26 cellular contexts compared by ENCODE assay signal in genomic region chr4:151527699-151528098, GRCh38.
"Had no signal": no experiment of that assay in that cellular context is flagged by ENCODE, and none has a peak within 500 bp of the region (broad histone marks: within the 10 kb centered on the region; RNA-seq: fewer than 3 reads in every experiment).

No MANE protein-coding gene starts in this region.

- H3K27me3 ChIP-seq: ovary, suprapubic skin, tibial artery, upper lobe of right lung had no signal

- H3K9me3 ChIP-seq: ovary, prostate gland, suprapubic skin, tibial artery, upper lobe of right lung had no signal

- FAIRE-seq: astrocyte, TTC549 had no signal

- H3K27ac ChIP-seq: coronary artery, ovary, prostate gland, suprapubic skin, tibial artery, upper lobe of right lung, VCaP had no signal

- DNase-seq: activated CD4-positive, alpha-beta T cell treated with anti-CD3 and anti-CD28 coated beads for 48 hours; activated CD4-positive, alpha-beta T cell treated with anti-CD3 and anti-CD28 coated beads, Interleukin-2, amount 50 U/mL, for 48 hours; activated CD8-positive, alpha-beta memory T cell treated with anti-CD3 and anti-CD28 coated beads for 24 hours; activated gamma-delta T cell; activated naive CD4-positive, alpha-beta T cell treated with anti-CD3 and anti-CD28 coated beads, Interleukin-2, amount 10 ng/mL, durations not matched to agents 7 days and 5 days; activated naive CD8-positive, alpha-beta T cell treated with anti-CD3 and anti-CD28 coated beads, Interleukin-2, amount 10 ng/mL, durations not matched to agents 7 days and 5 days; amniotic stem cell; cerebellar nuclear complex; effector memory CD8-positive, alpha-beta T cell; left cardiac atrium; midbrain; naive thymus-derived CD4-positive, alpha-beta T cell; ovary; right cardiac atrium; stimulated activated CD4-positive, alpha-beta T cell treated with anti-CD3 and anti-CD28 coated beads, Interleukin-15, amount 100 ng/mL, for 24 hours; stimulated activated CD4-positive, alpha-beta T cell treated with anti-CD3 and anti-CD28 coated beads, Interleukin-2, amount 100 ng/mL, for 24 hours; stimulated activated naive CD4-positive, alpha-beta T cell; T-helper 9 cell; tibial artery; upper lobe of right lung had no signal

- H3K4me1 ChIP-seq: prostate gland, tibial artery, upper lobe of right lung had no signal

- H3K36me3 ChIP-seq: ovary, prostate gland, suprapubic skin, tibial artery, upper lobe of right lung had no signal

- H3K4me3 ChIP-seq: coronary artery, ovary, prostate gland, suprapubic skin, tibial artery, upper lobe of right lung had no signal

- ATAC-seq: effector memory CD8-positive, alpha-beta T cell; left cardiac atrium; naive thymus-derived CD4-positive, alpha-beta T cell; right cardiac atrium; upper lobe of right lung had no signal
